In genomic region chr22:49749885-49750510, GRCh38 we compare ENCODE assay signal across 20 cellular contexts.
DNase-seq lines count a peak whose midpoint lies in the region; ATAC-seq and TF ChIP-seq lines count a peak whose summit lies in the region.
"Had no signal": no experiment of that assay in that cellular context is flagged by ENCODE, and none has a peak within 500 bp of the region (broad histone marks: within the 10 kb centered on the region; RNA-seq: fewer than 3 reads in every experiment).

No MANE protein-coding gene starts in this region.

- H3K79me1 ChIP-seq in neuronal stem cell (ENCODE audit: low read depth, low read length): no peaks in the 10 kb centered on the region

- peak overlapping the region; percentile 38 for H3K14ac ChIP-seq in neuronal stem cell (ENCODE audit: low read length)

- peaks cover 25 to 29% of the 10 kb centered on the region in 2 donors for H3K9me3 Mint-ChIP-seq in stimulated activated naive CD8-positive, alpha-beta T cell treated with anti-CD3 and anti-CD28 coated beads, Interleukin-15, amount 100 ng/mL, for 72 hours

- H4K91ac ChIP-seq in neuronal stem cell (ENCODE audit: low read depth, low read length, poor library complexity): no peak overlapping the region

- ATAC-seq in stimulated activated naive CD8-positive, alpha-beta T cell treated with anti-CD3 and anti-CD28 coated beads, Interleukin-15, amount 100 ng/mL, for 72 hours: peak; percentile 53
- ATAC-seq in stimulated activated naive CD8-positive, alpha-beta T cell treated with anti-CD3 and anti-CD28 coated beads, Interleukin-15, Interleukin-2, amounts not matched to agents 100 U/mL and 50 U/mL, for 24 hours: no peak
- ATAC-seq in GM21528 (IDR thresholded peaks at IDR 0.05; ENCODE audit: low FRiP score, unreplicated experiment) (no peak), GM18907 (IDR thresholded peaks at IDR 0.05; ENCODE audit: unreplicated experiment) (no peak), HG02571 (IDR thresholded peaks at IDR 0.05; ENCODE audit: unreplicated experiment) (no peak)
- ATAC-seq: A549, GM23338 had no signal

- no peaks in the 10 kb centered on the region for H3K27me3 ChIP-seq in neuronal stem cell (ENCODE audit: control insufficient read depth in 3 of 3, insufficient read depth in 3 of 3, low read depth in 1 of 3, low read length in 3 of 3)
- H3K27me3 ChIP-seq in sigmoid colon: peaks cover 0 to 24% (median 22%) of the 10 kb centered on the region in 3 donors
- H3K27me3 ChIP-seq: BLaER1 treated with 17β-estradiol and CSF1 and Interleukin-3, amounts not matched to agents 10 nM and 100 nM had no signal

- no peak overlapping the region for H2BK12ac ChIP-seq in neuronal stem cell (ENCODE audit: low read length)

- H3K4ac ChIP-seq in neuronal stem cell (ENCODE audit: low read length): no peak overlapping the region

- no peak overlapping the region for H2AFZ ChIP-seq in neuronal stem cell (ENCODE audit: low read length)
- H2AFZ ChIP-seq: GM23338 had no signal

- H3K4me1 Mint-ChIP-seq in stimulated activated naive CD8-positive, alpha-beta T cell treated with anti-CD3 and anti-CD28 coated beads, Interleukin-15, amount 100 ng/mL, for 72 hours: no peaks in the 10 kb centered on the region
- H3K4me1 Mint-ChIP-seq: GM23338 had no signal

- no CpG with 5 or more reads among the region's 24 CpGs for WGBS in neuronal stem cell (ENCODE audit: extremely low coverage in 2 of 2, insufficient read length in 2 of 2, insufficient replicate concordance in 1 of 2), 2 donors
- WGBS in sigmoid colon, 2 donors: 87 to 93% methylated on average over 24 of the region's 24 CpGs

- no peak overlapping the region for H3K27ac Mint-ChIP-seq in stimulated activated naive CD8-positive, alpha-beta T cell treated with anti-CD3 and anti-CD28 coated beads, Interleukin-15, amount 100 ng/mL, for 72 hours
- H3K27ac Mint-ChIP-seq: GM23338 had no signal

- H2BK5ac ChIP-seq in neuronal stem cell (ENCODE audit: low read length): peak overlapping the region; percentile 13

- no peak overlapping the region for H3K4me3 Mint-ChIP-seq in stimulated activated naive CD8-positive, alpha-beta T cell treated with anti-CD3 and anti-CD28 coated beads, Interleukin-15, amount 100 ng/mL, for 72 hours
- H3K4me3 Mint-ChIP-seq: GM23338 had no signal

- H3K36me3 ChIP-seq in neuronal stem cell (replicated peaks in 1 of 2; ENCODE audit: control insufficient read depth in 2 of 2, insufficient read depth in 2 of 2, low read length in 2 of 2) (no peaks in the 10 kb centered on the region), sigmoid colon (no peaks in the 10 kb centered on the region)
- H3K36me3 ChIP-seq: BLaER1 treated with 17β-estradiol and CSF1 and Interleukin-3, amounts not matched to agents 10 nM and 100 nM had no signal

- intact Hi-C loops in sigmoid colon (cut with DNase I): no loop called here

- no peak overlapping the region for H3K4me2 ChIP-seq in neuronal stem cell (ENCODE audit: insufficient read depth, low read length, poor library complexity, severe bottlenecking)
- H3K4me2 ChIP-seq: A549; BLaER1 treated with 17β-estradiol and CSF1 and Interleukin-3, amounts not matched to agents 10 nM and 100 nM; GM23338 had no signal

- H3K18ac ChIP-seq in neuronal stem cell (ENCODE audit: low read length): peak overlapping the region; percentile 71

- H2BK120ac ChIP-seq in neuronal stem cell (ENCODE audit: low read depth, low read length): no peak overlapping the region

- no peak overlapping the region for H4K8ac ChIP-seq in neuronal stem cell (ENCODE audit: low read depth, low read length)

- no peak for TF ChIP-seq POLR2A in sigmoid colon (IDR thresholded peaks at IDR 0.05)

- DNase-seq in stimulated activated naive CD8-positive, alpha-beta T cell treated with anti-CD3 and anti-CD28 coated beads, Interleukin-15, amount 100 ng/mL, for 72 hours: no peak
- no peak for DNase-seq in stimulated activated naive CD8-positive, alpha-beta T cell treated with anti-CD3 and anti-CD28 coated beads, Interleukin-15, Interleukin-2, amounts not matched to agents 100 U/mL and 50 U/mL, for 24 hours
- DNase-seq in ecto neural progenitor cell (ENCODE audit: low spot score) (peak; percentile 41), neuronal stem cell (ENCODE audit: low spot score) (no peak), sigmoid colon (no peak)
- DNase-seq: DMS 273 treated with DMSO at 0.1 percent for 48 hours, EL, KG1, NCI-H1436, NCI-H2029, NCI-H2171, NCI-H446, NCI-H748 treated with DMSO at 0.1 percent for 48 hours, RPMI8226 had no signal

- H3K4me1 ChIP-seq in neuronal stem cell (ENCODE audit: control insufficient read depth in 2 of 2, insufficient read depth in 1 of 2, low read depth in 1 of 2, low read length in 2 of 2) (peaks cover 14% of the 10 kb centered on the region in 2 donors), sigmoid colon (no peaks in the 10 kb centered on the region)
- H3K4me1 ChIP-seq: A549 had no signal

- H3K23ac ChIP-seq in neuronal stem cell (ENCODE audit: low read depth, low read length, poor library complexity): peak overlapping the region; percentile 20

- no peak overlapping the region for H3K9ac ChIP-seq in neuronal stem cell (ENCODE audit: low read depth, low read length, poor library complexity)
- H3K9ac ChIP-seq: BLaER1 treated with 17β-estradiol and CSF1 and Interleukin-3, amounts not matched to agents 10 nM and 100 nM had no signal

- peaks cover 3 to 13% of the 10 kb centered on the region in 2 donors for H3K9me3 ChIP-seq in neuronal stem cell (replicated peaks in 1 of 2; ENCODE audit: control insufficient read depth in 2 of 2, insufficient read depth in 1 of 2, low read depth in 1 of 2, low read length in 2 of 2)
- peaks cover 4 to 9% (median 6%) of the 10 kb centered on the region in 4 donors for H3K9me3 ChIP-seq in sigmoid colon

- H3K4me3 ChIP-seq in neuronal stem cell (ENCODE audit: low read length in 2 of 2): no peak overlapping the region
- H3K4me3 ChIP-seq in sigmoid colon: no peak overlapping the region
- H3K4me3 ChIP-seq: A549; BLaER1 treated with 17β-estradiol and CSF1 and Interleukin-3, amounts not matched to agents 10 nM and 100 nM; GM23338 had no signal

- peak overlapping the region; percentile 88 for H2AK5ac ChIP-seq in neuronal stem cell (ENCODE audit: low read depth, low read length)

- H2BK15ac ChIP-seq in neuronal stem cell (ENCODE audit: low read length): peak overlapping the region; percentile 81

- H3K27me3 Mint-ChIP-seq in stimulated activated naive CD8-positive, alpha-beta T cell treated with anti-CD3 and anti-CD28 coated beads, Interleukin-15, amount 100 ng/mL, for 72 hours: peaks cover 7% of the 10 kb centered on the region

- no peak for TF ChIP-seq EP300 in sigmoid colon (IDR thresholded peaks at IDR 0.05)

- TF ChIP-seq CTCF in sigmoid colon (IDR thresholded peaks at IDR 0.05): no peak

- no peak overlapping the region for H3K27ac ChIP-seq in neuronal stem cell (replicated peaks; ENCODE audit: low read length)
- no peak overlapping the region for H3K27ac ChIP-seq in sigmoid colon
- H3K27ac ChIP-seq: A549; BLaER1 treated with 17β-estradiol and CSF1 and Interleukin-3, amounts not matched to agents 10 nM and 100 nM had no signal
